ENCODE assay signal across 7 cellular contexts in the genomic region with DNA sequence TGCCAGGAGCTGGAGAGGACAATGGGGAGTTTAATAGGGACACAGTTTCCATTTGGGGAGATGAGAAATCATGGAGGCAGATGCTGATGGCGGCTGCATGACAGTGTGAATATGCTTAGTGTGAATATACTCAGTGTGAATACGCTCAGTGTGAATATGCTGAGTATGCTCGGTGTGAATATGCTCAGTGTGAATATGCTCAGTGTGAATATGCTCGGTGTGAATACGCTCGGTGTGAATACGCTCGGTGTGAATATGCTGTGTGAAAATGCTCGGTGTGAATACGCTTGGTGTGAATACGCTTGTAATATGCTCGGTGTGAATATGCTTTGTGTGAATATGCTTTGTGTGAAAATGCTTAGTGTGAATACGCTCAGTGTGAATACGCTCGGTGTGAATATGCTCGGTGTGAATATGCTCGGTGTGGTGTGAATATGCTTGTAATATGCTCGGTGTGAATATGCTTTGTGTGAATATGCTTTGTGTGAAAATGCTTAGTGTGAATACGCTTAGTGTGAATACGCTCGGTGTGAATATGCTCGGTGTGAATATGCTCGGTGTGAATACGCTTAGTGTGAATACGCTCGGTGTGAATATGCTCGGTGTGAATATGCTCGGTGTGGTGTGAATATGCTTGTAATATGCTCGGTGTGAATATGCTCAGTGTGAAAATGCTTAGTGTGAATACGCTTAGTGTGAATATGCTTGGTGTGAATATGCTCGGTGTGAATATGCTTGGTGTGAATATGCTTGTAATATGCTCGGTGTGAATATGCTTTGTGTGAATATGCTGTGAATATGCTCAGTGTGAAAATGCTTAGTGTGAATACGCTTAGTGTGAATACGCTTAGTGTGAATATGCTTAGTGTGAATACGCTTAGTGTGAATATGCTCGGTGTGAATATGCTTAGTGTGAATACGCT. TPM values are rescaled to one million over a fixed set of nuclear protein-coding genes. Genes with fewer than 3 reads are reported as not detected.
DNase-seq lines count a peak whose midpoint lies in the region; ATAC-seq and TF ChIP-seq lines count a peak whose summit lies in the region.
"Not testable (repeated sequence)": the region's sequence is repeated elsewhere in the genome, so short reads cannot be mapped to it uniquely, and the experiment has no call there.
"Had no signal": no experiment of that assay in that cellular context is flagged by ENCODE, and none has a peak within 500 bp of the region (broad histone marks: within the 10 kb centered on the region; RNA-seq: fewer than 3 reads in every experiment).

No MANE protein-coding gene starts in this region.

- not testable (repeated sequence) for H3K27me3 ChIP-seq in CD8-positive, alpha-beta memory T cell (ENCODE audit: insufficient read depth, low read length, poor library complexity, severe bottlenecking); endodermal cell (ENCODE audit: control insufficient read depth, insufficient read depth, low read length, poor library complexity, severe bottlenecking)

- H3K36me3 ChIP-seq in CD8-positive, alpha-beta memory T cell (ENCODE audit: insufficient read depth, low read length); endodermal cell (ENCODE audit: control insufficient read depth, insufficient read depth, low read length): not testable (repeated sequence)

- H3K4me1 ChIP-seq in CD8-positive, alpha-beta memory T cell (ENCODE audit: insufficient read depth, low read length); endodermal cell (ENCODE audit: control insufficient read depth, insufficient read depth, low read length): not testable (repeated sequence)

- peak overlapping the region in 6 of 8 donors; percentile 20 to 93 (median 64) for H3K27ac Mint-ChIP-seq in CD8-positive, alpha-beta memory T cell
- H3K27ac Mint-ChIP-seq in activated CD4-positive, alpha-beta T cell treated with anti-CD3 and anti-CD28 coated beads for 36 hours; endodermal cell: not testable (repeated sequence)
- H3K27ac Mint-ChIP-seq in activated naive CD4-positive, alpha-beta T cell treated with anti-CD3 and anti-CD28 coated beads, Interleukin-2, amount 50 U/mL, for 72 hours, result peak overlapping the region; percentile 78 to 84
- peak overlapping the region; percentile 86 for H3K27ac Mint-ChIP-seq in stimulated activated effector memory CD8-positive, alpha-beta T cell treated with anti-CD3 and anti-CD28 coated beads, Interleukin-12 subunit alpha, Interleukin-12 subunit beta, amount 100 ng/mL, for 72 hours

- H3K4me3 Mint-ChIP-seq in CD8-positive, alpha-beta memory T cell, result peak overlapping the region in 6 of 7 donors; percentile 7 to 81 (median 48)
- peak overlapping the region; percentile 25 for H3K4me3 Mint-ChIP-seq in activated CD4-positive, alpha-beta T cell treated with anti-CD3 and anti-CD28 coated beads for 36 hours
- H3K4me3 Mint-ChIP-seq in endodermal cell; stimulated activated effector memory CD8-positive, alpha-beta T cell treated with anti-CD3 and anti-CD28 coated beads, Interleukin-12 subunit alpha, Interleukin-12 subunit beta, amount 100 ng/mL, for 72 hours: not testable (repeated sequence)

- H3K4me1 Mint-ChIP-seq in CD8-positive, alpha-beta memory T cell, result peaks cover 5 to 29% (median 7%) of the 10 kb centered on the region in 3 donors
- peaks cover 16% of the 10 kb centered on the region for H3K4me1 Mint-ChIP-seq in activated CD4-positive, alpha-beta T cell treated with anti-CD3 and anti-CD28 coated beads for 36 hours
- not testable (repeated sequence) for H3K4me1 Mint-ChIP-seq in endodermal cell
- peaks cover 11% of the 10 kb centered on the region for H3K4me1 Mint-ChIP-seq in stimulated activated effector memory CD8-positive, alpha-beta T cell treated with anti-CD3 and anti-CD28 coated beads, Interleukin-12 subunit alpha, Interleukin-12 subunit beta, amount 100 ng/mL, for 72 hours

- POLR2A ChIA-PET in CD8-positive, alpha-beta memory T cell (lab: Charles Lee); activated CD4-positive, alpha-beta T cell treated with anti-CD3 and anti-CD28 coated beads for 36 hours (lab: Charles Lee): not testable (repeated sequence)

- not testable (repeated sequence) for ATAC-seq in activated CD4-positive, alpha-beta T cell treated with anti-CD3 and anti-CD28 coated beads for 36 hours; activated naive CD4-positive, alpha-beta T cell treated with anti-CD3 and anti-CD28 coated beads, Interleukin-2, amount 50 U/mL, for 72 hours; stimulated activated effector memory CD8-positive, alpha-beta T cell treated with anti-CD3 and anti-CD28 coated beads, Interleukin-12 subunit alpha, Interleukin-12 subunit beta, amount 100 ng/mL, for 72 hours

- H3K4me3 ChIP-seq in CD8-positive, alpha-beta memory T cell (ENCODE audit: low read length), result not testable (repeated sequence)
- H3K4me3 ChIP-seq in endodermal cell (ENCODE audit: low read length), result peak overlapping the region; percentile 9

- H3K27me3 Mint-ChIP-seq in CD8-positive, alpha-beta memory T cell, result peaks cover 0 to 18% of the 10 kb centered on the region in 2 donors
- H3K27me3 Mint-ChIP-seq in activated CD4-positive, alpha-beta T cell treated with anti-CD3 and anti-CD28 coated beads for 36 hours; endodermal cell (ENCODE audit: insufficient read depth): not testable (repeated sequence)

- peaks cover 5 to 28% (median 24%) of the 10 kb centered on the region in 5 donors for H3K9me3 Mint-ChIP-seq in CD8-positive, alpha-beta memory T cell
- peaks cover 22% of the 10 kb centered on the region for H3K9me3 Mint-ChIP-seq in activated CD4-positive, alpha-beta T cell treated with anti-CD3 and anti-CD28 coated beads for 36 hours (ENCODE audit: low read depth)
- H3K9me3 Mint-ChIP-seq in activated naive CD4-positive, alpha-beta T cell treated with anti-CD3 and anti-CD28 coated beads, Interleukin-2, amount 50 U/mL, for 72 hours, result peaks cover 20 to 28% of the 10 kb centered on the region in 2 donors
- peaks cover 31% of the 10 kb centered on the region for H3K9me3 Mint-ChIP-seq in endodermal cell
- H3K9me3 Mint-ChIP-seq in stimulated activated effector memory CD8-positive, alpha-beta T cell treated with anti-CD3 and anti-CD28 coated beads, Interleukin-12 subunit alpha, Interleukin-12 subunit beta, amount 100 ng/mL, for 72 hours, result peaks cover 12% of the 10 kb centered on the region

- not testable (repeated sequence) for H3K9ac ChIP-seq in endodermal cell (ENCODE audit: extremely low read depth, low read length, poor library complexity, severe bottlenecking)

- not testable (repeated sequence) for H3K27ac ChIP-seq in CD8-positive, alpha-beta memory T cell (ENCODE audit: low read depth, low read length); endodermal cell (ENCODE audit: low read depth, low read length)

- WGBS in endodermal cell (ENCODE audit: insufficient coverage in 1 of 2, insufficient read length in 1 of 2), 2 experiments, result 90 to 95% methylated on average over 20 to 35 of the region's 37 CpGs

- intact Hi-C loops in activated CD4-positive, alpha-beta T cell treated with anti-CD3 and anti-CD28 coated beads for 36 hours (cut with DNase I, micrococcal nuclease), result not testable (repeated sequence)

- not testable (repeated sequence) for TF ChIP-seq CTCF in endodermal cell (conservative IDR thresholded peaks at IDR 0.05)

- H3K36me3 Mint-ChIP-seq in CD8-positive, alpha-beta memory T cell, result peaks cover 1 to 15% (median 2%) of the 10 kb centered on the region in 3 donors
- peaks cover 24% of the 10 kb centered on the region for H3K36me3 Mint-ChIP-seq in activated CD4-positive, alpha-beta T cell treated with anti-CD3 and anti-CD28 coated beads for 36 hours (ENCODE audit: low read depth)
- H3K36me3 Mint-ChIP-seq in activated naive CD4-positive, alpha-beta T cell treated with anti-CD3 and anti-CD28 coated beads, Interleukin-2, amount 50 U/mL, for 72 hours, result peaks cover 29 to 30% of the 10 kb centered on the region in 2 donors
- peaks cover 22% of the 10 kb centered on the region for H3K36me3 Mint-ChIP-seq in endodermal cell (ENCODE audit: low read depth)
- peaks cover 43% of the 10 kb centered on the region for H3K36me3 Mint-ChIP-seq in stimulated activated effector memory CD8-positive, alpha-beta T cell treated with anti-CD3 and anti-CD28 coated beads, Interleukin-12 subunit alpha, Interleukin-12 subunit beta, amount 100 ng/mL, for 72 hours

- CTCF ChIA-PET in CD8-positive, alpha-beta memory T cell (lab: Charles Lee), result not testable (repeated sequence)
- CTCF ChIA-PET in activated CD4-positive, alpha-beta T cell treated with anti-CD3 and anti-CD28 coated beads for 36 hours (lab: Charles Lee), result interaction anchor here (0.6 kb wide), 1 partner anchor 45 kb away, joined by 4 read pairs; no protein-coding TSS in a partner anchor

- H3K9me3 ChIP-seq in CD8-positive, alpha-beta memory T cell (ENCODE audit: low read length), result peaks cover 15% of the 10 kb centered on the region
- H3K9me3 ChIP-seq in endodermal cell (ENCODE audit: control insufficient read depth, low read length), result peaks cover 35% of the 10 kb centered on the region

- not testable (repeated sequence) for DNase-seq in CD8-positive, alpha-beta memory T cell; activated CD4-positive, alpha-beta T cell treated with anti-CD3 and anti-CD28 coated beads for 36 hours; activated naive CD4-positive, alpha-beta T cell treated with anti-CD3 and anti-CD28 coated beads, Interleukin-2, amount 50 U/mL, for 72 hours (ENCODE audit: low spot score in 2 of 2); endodermal cell; stimulated activated effector memory CD8-positive, alpha-beta T cell treated with anti-CD3 and anti-CD28 coated beads, Interleukin-12 subunit alpha, Interleukin-12 subunit beta, amount 100 ng/mL, for 72 hours (ENCODE audit: low spot score in 2 of 2)
- DNase-seq in mesenteric fat pad (ENCODE audit: low spot score), result peak; percentile 11

RNA-seq across cellular contexts. Expression of gene PHLDA2, which starts 8.7 kb away (rescaled TPM):
- total RNA-seq in CD8-positive, alpha-beta memory T cell, result 1 to 10 TPM; 2.1 to 2.9 TPM
- 1.3 TPM for polyA plus RNA-seq in CD8-positive, alpha-beta memory T cell
- total RNA-seq in activated CD4-positive, alpha-beta T cell treated with anti-CD3 and anti-CD28 coated beads for 36 hours, result 1 to 10 TPM; 3.1 to 3.7 TPM
- 1 to 10 TPM; 3.6 to 5.9 TPM for total RNA-seq in activated naive CD4-positive, alpha-beta T cell treated with anti-CD3 and anti-CD28 coated beads, Interleukin-2, amount 50 U/mL, for 72 hours
- total RNA-seq in endodermal cell (1 to 10 TPM; 3.0 to 5.1 TPM), mesenteric fat pad (6.8 TPM)
- polyA plus RNA-seq in endodermal cell (2013, experiment 1 of 2), result 4.5 TPM
- polyA plus RNA-seq in endodermal cell (2013, experiment 2 of 2), result 5.4 TPM
- total RNA-seq: occipital lobe had no signal

RNA-seq across cellular contexts. Expression of gene CDKN1C, which starts 52.3 kb away (rescaled TPM):
- total RNA-seq in CD8-positive, alpha-beta memory T cell, result 1 to 10 TPM; 1.0 to 1.1 TPM
- 0.49 TPM for polyA plus RNA-seq in CD8-positive, alpha-beta memory T cell
- total RNA-seq in activated CD4-positive, alpha-beta T cell treated with anti-CD3 and anti-CD28 coated beads for 36 hours, result under 1 TPM; 0.21 to 0.53 TPM
- total RNA-seq in activated naive CD4-positive, alpha-beta T cell treated with anti-CD3 and anti-CD28 coated beads, Interleukin-2, amount 50 U/mL, for 72 hours, result 1 to 10 TPM; 1.5 to 1.8 TPM
- 10 to 100 TPM; 37.6 to 60.9 TPM for total RNA-seq in endodermal cell
- polyA plus RNA-seq in endodermal cell (2013, experiment 1 of 2), result 174 TPM
- 148 TPM for polyA plus RNA-seq in endodermal cell (2013, experiment 2 of 2)
- 252 TPM for total RNA-seq in mesenteric fat pad

RNA-seq across cellular contexts. Expression of gene NAP1L4, which starts 54.2 kb away (rescaled TPM):
- 100 to 1,000 TPM; 273 to 280 TPM for total RNA-seq in CD8-positive, alpha-beta memory T cell
- 163 TPM for polyA plus RNA-seq in CD8-positive, alpha-beta memory T cell
- total RNA-seq in activated CD4-positive, alpha-beta T cell treated with anti-CD3 and anti-CD28 coated beads for 36 hours, result 100 to 1,000 TPM; 241 to 246 TPM
- total RNA-seq in activated naive CD4-positive, alpha-beta T cell treated with anti-CD3 and anti-CD28 coated beads, Interleukin-2, amount 50 U/mL, for 72 hours, result 100 to 1,000 TPM; 287 to 318 TPM
- 100 to 1,000 TPM; 198 to 206 TPM for total RNA-seq in endodermal cell
- polyA plus RNA-seq in endodermal cell (2013, experiment 1 of 2), result 171 TPM
- 165 TPM for polyA plus RNA-seq in endodermal cell (2013, experiment 2 of 2)
- 96.1 TPM for total RNA-seq in mesenteric fat pad

Comparison
In these comparisons a context has a peak if more than half of its experiments do, and no peak if none do; other contexts are left out.
1. RNA of gene CDKN1C, which starts 52.3 kb away (total RNA-seq): 252 TPM in mesenteric fat pad (single experiment) and 37.6 to 60.9 TPM in endodermal cell; 1.5 to 1.8 TPM in activated naive CD4-positive, alpha-beta T cell treated with anti-CD3 and anti-CD28 coated beads, Interleukin-2, amount 50 U/mL, for 72 hours, 1.0 to 1.1 TPM in CD8-positive, alpha-beta memory T cell and 0.21 to 0.53 TPM in activated CD4-positive, alpha-beta T cell treated with anti-CD3 and anti-CD28 coated beads for 36 hours; every median in the first group is over 10 times any median in the second.